Comparison of ENCODE assay signal across 10 cellular contexts in the genomic region with DNA sequence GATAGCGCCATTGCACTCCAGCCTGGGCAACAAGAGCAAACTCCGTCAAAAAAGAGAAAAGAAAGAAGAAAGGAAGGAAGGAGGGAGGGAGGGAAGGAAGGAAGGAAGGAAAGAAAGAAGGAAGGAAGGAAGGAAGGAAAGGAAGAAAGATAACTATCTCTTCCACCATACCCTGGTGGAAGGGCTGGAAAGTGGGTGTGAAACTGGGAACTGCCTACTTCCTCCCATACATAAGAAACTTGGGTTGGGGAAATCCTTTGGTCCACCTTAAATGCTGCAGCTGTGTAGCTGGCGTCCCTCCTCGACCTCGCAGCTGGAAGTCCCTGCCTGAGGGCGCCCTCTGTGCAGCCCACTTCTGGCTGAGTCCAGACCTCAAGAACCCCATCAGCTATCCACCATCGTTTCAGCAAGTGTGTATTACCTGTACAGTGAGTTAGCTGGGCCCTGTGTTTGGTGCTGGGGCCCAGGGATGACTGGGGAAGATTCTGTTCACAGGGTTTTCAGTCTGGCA. TPM values are rescaled to one million over a fixed set of nuclear protein-coding genes. Genes with fewer than 3 reads are reported as not detected.
DNase-seq lines count a peak whose midpoint lies in the region; ATAC-seq and TF ChIP-seq lines count a peak whose summit lies in the region.
"Had no signal": no experiment of that assay in that cellular context is flagged by ENCODE, and none has a peak within 500 bp of the region (broad histone marks: within the 10 kb centered on the region; RNA-seq: fewer than 3 reads in every experiment).

No MANE protein-coding gene starts in this region.

- H3K27ac ChIP-seq in HUES6 (ENCODE audit: low read depth, low read length) (no peak overlapping the region), caudate nucleus (ENCODE audit: low read depth, low read length) (no peak overlapping the region)

- no peaks in the 10 kb centered on the region for H3K27me3 ChIP-seq in HUES6 (ENCODE audit: control insufficient read depth, insufficient read depth, low read length)
- H3K27me3 ChIP-seq: Peyer's patch had no signal

- H3K36me3 ChIP-seq in HUES6 (ENCODE audit: control insufficient read depth, insufficient read depth, low read length): no peaks in the 10 kb centered on the region
- H3K36me3 ChIP-seq: Peyer's patch had no signal

- no peak overlapping the region for H3K27ac Mint-ChIP-seq in mesothelial cell of epicardium

- H3K9me3 ChIP-seq in HUES6 (ENCODE audit: control insufficient read depth, insufficient read depth, low read depth, low read length): no peaks in the 10 kb centered on the region
- H3K9me3 ChIP-seq: Peyer's patch had no signal

- H3K4me3 Mint-ChIP-seq in mesothelial cell of epicardium: peak overlapping the region; percentile 36

- no peaks in the 10 kb centered on the region for H3K27me3 Mint-ChIP-seq in mesothelial cell of epicardium (ENCODE audit: low read depth)

- no peaks in the 10 kb centered on the region for H3K9me3 Mint-ChIP-seq in mesothelial cell of epicardium

- no peaks in the 10 kb centered on the region for H3K36me3 Mint-ChIP-seq in mesothelial cell of epicardium

- peak overlapping the region; percentile 19; the same call in 1 of the 2 replicates for H3K4me3 ChIP-seq in HUES6 (ENCODE audit: low read depth, low read length)

- peaks cover 25% of the 10 kb centered on the region for H3K4me1 Mint-ChIP-seq in mesothelial cell of epicardium

- H3K4me1 ChIP-seq in HUES6 (ENCODE audit: control insufficient read depth, insufficient read depth, low read length): peaks cover 14% of the 10 kb centered on the region

- DNase-seq in CD1c-positive myeloid dendritic cell (ENCODE audit: extremely low spot score): peak; percentile 45
- peak in 50 of 61 donors; percentile 4 to 66 (median 30) for DNase-seq in caudate nucleus (lab: John Stamatoyannopoulos, UW)
- no peak for DNase-seq in mesothelial cell of epicardium (ENCODE audit: low spot score in 2 of 2, unreplicated experiment in 2 of 2)
- no peak for DNase-seq in stimulated activated CD4-positive, alpha-beta T cell treated with anti-CD3 and anti-CD28 coated beads, Interleukin-15, amount 100 ng/mL, for 24 hours
- no peak for DNase-seq in iPS-NIHi11 (ENCODE audit: low spot score)
- DNase-seq: activated effector memory CD4-positive, alpha-beta T cell treated with Interleukin-2 at 50 U/mL for 16 hours had no signal

- TF ChIP-seq CTCF in mesothelial cell of epicardium (IDR thresholded peaks at IDR 0.05; ENCODE audit: unreplicated experiment): no peak

- ATAC-seq in HG03175 (IDR thresholded peaks at IDR 0.05; ENCODE audit: unreplicated experiment): no peak
- ATAC-seq in HG02678 (IDR thresholded peaks at IDR 0.05; ENCODE audit: unreplicated experiment): no peak

- no peak overlapping the region for H3K9ac ChIP-seq in HUES6 (ENCODE audit: low read length)

RNA-seq across cellular contexts. Expression of a gene that starts 4.6 kb away (rescaled TPM):
- total RNA-seq in mesothelial cell of epicardium: 1.8 to 2.9 TPM (median 2.3 TPM) in 3 replicates

RNA-seq across cellular contexts. Expression of a gene that starts 8.7 kb away (rescaled TPM):
- 1.4 to 1.8 TPM (median 1.5 TPM) in 3 replicates for total RNA-seq in mesothelial cell of epicardium

RNA-seq across cellular contexts. Expression of a gene that starts 20.2 kb away (rescaled TPM):
- 143 to 147 TPM (median 146 TPM) in 3 replicates for total RNA-seq in mesothelial cell of epicardium

RNA-seq across cellular contexts. Expression of a gene that starts 20.2 kb away (rescaled TPM):
- 28.9 to 33.3 TPM (median 32.9 TPM) in 3 replicates for total RNA-seq in mesothelial cell of epicardium

RNA-seq across cellular contexts. Expression of a gene that starts 33.5 kb away (rescaled TPM):
- 0.11 TPM in 1 of 3 replicates, not detected in the others for total RNA-seq in mesothelial cell of epicardium

Comparison
In these comparisons a context has a peak if more than half of its experiments do, and no peak if none do; other contexts are left out.
1. DNase-seq: peak in CD1c-positive myeloid dendritic cell (single experiment) and caudate nucleus (50 of 61); none in mesothelial cell of epicardium (0 of 2), stimulated activated CD4-positive, alpha-beta T cell treated with anti-CD3 and anti-CD28 coated beads, Interleukin-15, amount 100 ng/mL, for 24 hours (single experiment) and iPS-NIHi11 (single experiment).